Comparison of ENCODE assay signal across 9 cellular contexts in the genomic region with DNA sequence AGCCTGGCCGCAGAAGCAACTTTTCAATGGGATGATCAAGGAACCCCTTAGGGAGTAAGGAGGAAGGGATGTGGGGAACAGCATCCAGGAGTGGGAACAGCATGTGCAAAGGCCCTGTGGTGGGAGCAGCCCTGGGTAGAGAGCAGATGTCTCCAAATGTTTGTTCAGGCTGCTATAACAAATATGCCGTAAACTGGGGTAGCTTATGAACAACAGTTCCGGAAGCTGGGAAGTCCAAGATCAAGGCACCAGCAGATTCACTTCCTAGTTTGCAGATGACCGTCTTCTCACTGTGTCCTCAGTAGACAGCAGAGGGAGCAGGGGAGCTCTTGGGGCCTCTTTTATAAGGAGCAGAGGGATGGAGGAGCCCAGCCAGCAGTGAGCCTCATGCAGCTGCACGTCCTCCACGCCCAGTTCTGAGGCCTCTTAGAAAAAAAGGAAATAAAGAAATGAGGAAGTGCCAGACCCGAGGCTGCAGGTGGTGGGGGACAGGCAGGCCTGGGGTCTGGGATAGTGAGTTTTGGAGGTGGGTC. TPM values are rescaled to one million over a fixed set of nuclear protein-coding genes. Genes with fewer than 3 reads are reported as not detected.
DNase-seq lines count a peak whose midpoint lies in the region; ATAC-seq, FAIRE-seq and TF ChIP-seq lines count a peak whose summit lies in the region.
"Had no signal": no experiment of that assay in that cellular context is flagged by ENCODE, and none has a peak within 500 bp of the region (broad histone marks: within the 10 kb centered on the region; RNA-seq: fewer than 3 reads in every experiment).

No MANE protein-coding gene starts in this region.

- no peak for TF ChIP-seq EP300 in H1 (IDR thresholded peaks at IDR 0.05; ENCODE audit: borderline replicate concordance in 1 of 2, low read depth in 2 of 2, low read length in 2 of 2)

- no peak overlapping the region for H3K4me2 ChIP-seq in H1 (ENCODE audit: insufficient read depth in 1 of 2, low read depth in 2 of 2, low read length in 2 of 2)

- H3K14ac ChIP-seq in H1 (ENCODE audit: insufficient read length), result no peak overlapping the region

- H3K23ac ChIP-seq in H1 (ENCODE audit: insufficient read length), result no peak overlapping the region

- H3K27me3 Mint-ChIP-seq in naive thymus-derived CD4-positive, alpha-beta T cell, result peaks cover 0 to 16% (median 6%) of the 10 kb centered on the region in 5 donors

- H3K36me3 ChIP-seq in H1 (ENCODE audit: control insufficient read depth in 2 of 4, insufficient read depth in 4 of 4, low read length in 3 of 4), result no peaks in the 10 kb centered on the region
- H3K36me3 ChIP-seq in naive thymus-derived CD4-positive, alpha-beta T cell (ENCODE audit: control insufficient read depth in 2 of 3, insufficient read depth in 3 of 3, low read length in 3 of 3), result no peaks in the 10 kb centered on the region
- H3K36me3 ChIP-seq: ascending aorta had no signal

- no peak overlapping the region for H4K91ac ChIP-seq in H1 (replicated peaks; ENCODE audit: insufficient read length, low read length)

- peaks cover 0 to 15% (median 5%) of the 10 kb centered on the region in 7 donors for H3K4me1 Mint-ChIP-seq in naive thymus-derived CD4-positive, alpha-beta T cell

- H3K27ac ChIP-seq in 22Rv1 (no peak overlapping the region), H1 (ENCODE audit: low read depth, low read length) (no peak overlapping the region)
- H3K27ac ChIP-seq in naive thymus-derived CD4-positive, alpha-beta T cell (ENCODE audit: low read depth, low read length), result no peak overlapping the region
- H3K27ac ChIP-seq: ascending aorta had no signal

- TF ChIP-seq RAD21 in H1 (IDR thresholded peaks at IDR 0.05 in 1 of 2, conservative IDR thresholded peaks at IDR 0.05 in 1 of 2; ENCODE audit: low read depth in 2 of 2, low read length in 2 of 2), result peak; percentile 34 to 45; a peak in 3 of 4 replicates

- DNase-seq in GM12892 (ENCODE audit: insufficient read length), result no peak
- DNase-seq in OCI-M2 (lab: John Stamatoyannopoulos, UW; ENCODE audit: unreplicated experiment), result peak; percentile 71
- no peak for DNase-seq in H1 (ENCODE audit: low read depth in 1 of 2, low spot score in 2 of 2)
- DNase-seq in naive thymus-derived CD4-positive, alpha-beta T cell, result no peak
- no peak for DNase-seq in NCI-H1694 (lab: John Stamatoyannopoulos, UW)

- TF ChIP-seq CTCF in 22Rv1 (IDR thresholded peaks at IDR 0.05), result peak; percentile 27
- peak; percentile 41 to 62 (median 48) for TF ChIP-seq CTCF in H1 (IDR thresholded peaks at IDR 0.05; ENCODE audit: control extremely low read depth in 1 of 3, insufficient read depth in 1 of 3, low read depth in 1 of 3, low read length in 3 of 3)

- 0 out of 2 replicates have a peak overlapping the region, but pooled peaks have one; percentile 15 for H2AK5ac ChIP-seq in H1 (ENCODE audit: low read depth, low read length)

- H3K23me2 ChIP-seq in H1 (ENCODE audit: low read depth, low read length), result no peaks in the 10 kb centered on the region

- H3K27ac Mint-ChIP-seq in naive thymus-derived CD4-positive, alpha-beta T cell, result peak overlapping the region in 1 of 9 donors; percentile 2

- 0 out of 2 replicates have a peak, but pooled peaks have one; percentile 18 for TF ChIP-seq POLR2A in GM12892 (IDR thresholded peaks at IDR 0.05; ENCODE audit: low read depth, low read length)
- no peak for TF ChIP-seq POLR2A in H1 (IDR thresholded peaks at IDR 0.05; ENCODE audit: control extremely low read depth in 1 of 2, low read depth in 2 of 2, low read length in 2 of 2)

- H3K18ac ChIP-seq in H1 (ENCODE audit: extremely low read depth, low read length), result no peak overlapping the region

- no peak overlapping the region for H2BK20ac ChIP-seq in H1 (ENCODE audit: low read length)

- H2BK15ac ChIP-seq in H1 (ENCODE audit: low read length), result no peak overlapping the region

- no peak overlapping the region; the same call in 1 of the 2 replicates for H4K8ac ChIP-seq in H1 (ENCODE audit: extremely low read depth, insufficient read depth, low read length)

- WGBS in H1 (ENCODE audit: extremely low coverage in 1 of 2, insufficient coverage in 1 of 2, insufficient read length in 1 of 2, insufficient replicate concordance in 2 of 2, low coverage in 1 of 2, low lambda C conversion rate in 2 of 2, missing lambda C conversion rate in 1 of 2), 2 experiments, result 82% methylated on average over 7 of the region's 7 CpGs; no CpG with 5 or more reads in 1 of the 2 experiments

- H3K56ac ChIP-seq in H1 (replicated peaks; ENCODE audit: insufficient read length, low read depth, low read length), result no peak overlapping the region

- intact Hi-C loops in naive thymus-derived CD4-positive, alpha-beta T cell (cut with micrococcal nuclease), result no loop called here

- no peaks in the 10 kb centered on the region for H3K36me3 Mint-ChIP-seq in naive thymus-derived CD4-positive, alpha-beta T cell

- POLR2A ChIA-PET in H1 (lab: Charles Lee; ENCODE audit: partially characterized antibody), result interaction anchor here (0.9 to 2.8 kb wide), 4 partner anchors 13 to 120 kb away, joined by 3 to 12 read pairs (median 5); partner anchors contain the start of gene JUND
- POLR2A ChIA-PET in naive thymus-derived CD4-positive, alpha-beta T cell (lab: Charles Lee), result interaction anchor here (0.6 kb wide), 1 partner anchor 191 kb away, joined by 3 read pairs; no protein-coding TSS in a partner anchor

- no peak overlapping the region for H2AFZ ChIP-seq in H1 (ENCODE audit: low read length)

- peaks cover 0 to 3% (median under 1%) of the 10 kb centered on the region in 4 experiments; a peak in 3 of 7 replicates for H3K27me3 ChIP-seq in H1 (replicated peaks in 1 of 4; ENCODE audit: control insufficient read depth in 3 of 4, extremely low read depth in 1 of 4, insufficient read depth in 3 of 4, low read length in 3 of 4)
- H3K27me3 ChIP-seq in naive thymus-derived CD4-positive, alpha-beta T cell (ENCODE audit: control insufficient read depth in 2 of 2, insufficient read depth in 2 of 2, low read length in 2 of 2), result peaks cover 0 to 5% of the 10 kb centered on the region in 2 donors

- CTCF ChIA-PET in H1 (lab: Charles Lee; ENCODE audit: partially characterized antibody), result interaction anchor here (0.5 to 12.8 kb wide), 17 partner anchors 11 to 665 kb away, joined by 3 to 174 read pairs (median 5); partner anchors contain the start of gene GDF15
- CTCF ChIA-PET in naive thymus-derived CD4-positive, alpha-beta T cell (lab: Charles Lee), result interaction anchor here (0.7 to 0.9 kb wide), 2 partner anchors 11 to 75 kb away, joined by 3 to 4 read pairs; no protein-coding TSS in a partner anchor

- no peaks in the 10 kb centered on the region for H3K9me3 Mint-ChIP-seq in naive thymus-derived CD4-positive, alpha-beta T cell

- no peaks in the 10 kb centered on the region for H3K79me1 ChIP-seq in H1 (ENCODE audit: low read depth, low read length)

- H3K9me3 ChIP-seq in H1 (ENCODE audit: insufficient read depth in 2 of 2, low read depth in 1 of 2, low read length in 1 of 2), result no peaks in the 10 kb centered on the region
- no peaks in the 10 kb centered on the region for H3K9me3 ChIP-seq in naive thymus-derived CD4-positive, alpha-beta T cell (ENCODE audit: control insufficient read depth in 2 of 3, low read length in 3 of 3)
- H3K9me3 ChIP-seq: ascending aorta had no signal

- ATAC-seq in naive thymus-derived CD4-positive, alpha-beta T cell, result peak; percentile 89
- ATAC-seq in HG02970 (IDR thresholded peaks at IDR 0.05; ENCODE audit: low FRiP score, unreplicated experiment) (no peak), HG03175 (IDR thresholded peaks at IDR 0.05; ENCODE audit: unreplicated experiment) (no peak)

- H2BK120ac ChIP-seq in H1 (replicated peaks; ENCODE audit: low read depth, low read length), result no peak overlapping the region

- no peak overlapping the region for H2BK5ac ChIP-seq in H1 (ENCODE audit: low read depth, low read length)

- peak; percentile 96 for FAIRE-seq in GM12892 (lab: Jason Lieb, UNC)
- no peak for FAIRE-seq in H1 (lab: Jason Lieb, UNC)

- H2BK12ac ChIP-seq in H1 (ENCODE audit: low read depth, low read length), result no peak overlapping the region

- H3K9ac ChIP-seq in H1 (replicated peaks in 1 of 4; ENCODE audit: extremely low read depth in 1 of 4, low read depth in 3 of 4, low read length in 3 of 4), result no peak overlapping the region

- no peak overlapping the region for H4K5ac ChIP-seq in H1 (ENCODE audit: insufficient read length, low read depth, low read length)

- no peak overlapping the region for H3K4me3 Mint-ChIP-seq in naive thymus-derived CD4-positive, alpha-beta T cell

- no peaks in the 10 kb centered on the region for H3K79me2 ChIP-seq in H1 (ENCODE audit: control insufficient read depth in 1 of 2, insufficient read depth in 2 of 2, low read length in 2 of 2)

- H3K4me1 ChIP-seq in H1 (replicated peaks in 1 of 4; ENCODE audit: control insufficient read depth in 3 of 4, insufficient read depth in 4 of 4, low read length in 3 of 4), result peaks cover 0 to 8% (median 3%) of the 10 kb centered on the region in 4 experiments; a peak in 5 of 7 replicates
- peaks cover 0 to 8% of the 10 kb centered on the region in 2 donors for H3K4me1 ChIP-seq in naive thymus-derived CD4-positive, alpha-beta T cell (ENCODE audit: control insufficient read depth in 2 of 2, insufficient read depth in 2 of 2, low read length in 2 of 2)
- H3K4me1 ChIP-seq: ascending aorta had no signal

- no peak overlapping the region for H3K4ac ChIP-seq in H1 (replicated peaks; ENCODE audit: insufficient read length, low read depth, low read length)

- H4K20me1 ChIP-seq in H1 (replicated peaks in 1 of 2; ENCODE audit: control insufficient read depth in 1 of 2, insufficient read depth in 2 of 2, low read length in 2 of 2), result no peaks in the 10 kb centered on the region

- H3K4me3 ChIP-seq in H1 (ENCODE audit: extremely low read depth in 1 of 4, insufficient read depth in 2 of 4, low read depth in 3 of 4, low read length in 4 of 4), result no peak overlapping the region
- H3K4me3 ChIP-seq in naive thymus-derived CD4-positive, alpha-beta T cell (ENCODE audit: low read length), result no peak overlapping the region
- H3K4me3 ChIP-seq: ascending aorta had no signal

RNA-seq across cellular contexts. Expression of gene LRRC25, which starts 4.2 kb away (rescaled TPM):
- polyA plus RNA-seq in GM12892 (2012; ENCODE audit: missing spikeins), result 1.1 TPM
- 0.20 and 0.23 TPM in 2 replicates for total RNA-seq in H1 (2021; fragmentation: NEBNext Ultra II Directional; extraction: Animal tissue kit (Norgen Biotek cat#: 25700))
- 0.31 and 0.41 TPM in 2 replicates for polyA plus RNA-seq in H1 (2011; rRNA removed)
- 0.35 TPM for polyA plus RNA-seq in H1 (2011; cell fraction: cytosol; rRNA removed)
- 0.30 TPM for polyA plus RNA-seq in H1 (2011; cell fraction: nucleus; rRNA removed)
- polyA plus RNA-seq in H1 (2012, experiment 1 of 2), result 0.09 to 0.29 TPM (median 0.19 TPM) in 3 of 4 replicates, not detected in the other
- polyA plus RNA-seq in H1 (2012, experiment 2 of 2), result 0.16 TPM
- 0.14 TPM for polyA plus RNA-seq in H1 (2013, experiment 1 of 2)
- polyA plus RNA-seq in H1 (2013, experiment 2 of 2), result 0.13 TPM
- 0.35 and 0.46 TPM in 2 replicates for polyA minus RNA-seq in H1 (2011; rRNA and poly(A)+ RNA removed)
- polyA minus RNA-seq in H1 (2011; cell fraction: cytosol; rRNA and poly(A)+ RNA removed), result not detected
- not detected for polyA minus RNA-seq in H1 (2011; cell fraction: nucleus; rRNA and poly(A)+ RNA removed)
- total RNA-seq in naive thymus-derived CD4-positive, alpha-beta T cell, result 10 to 100 TPM in 1 of 5 experiments, 1 to 10 TPM in 2, under 1 TPM in 2; 0.15 to 68.6 (median 1.2) TPM
- polyA plus RNA-seq in naive thymus-derived CD4-positive, alpha-beta T cell, result under 1 TPM; 0.20 to 0.44 TPM

RNA-seq across cellular contexts. Expression of gene GDF15, which starts 15.7 kb away (rescaled TPM):
- polyA plus RNA-seq in GM12892 (2012; ENCODE audit: missing spikeins), result 1.6 TPM
- total RNA-seq in H1 (2021; fragmentation: NEBNext Ultra II Directional; extraction: Animal tissue kit (Norgen Biotek cat#: 25700)), result 4.1 and 5.0 TPM in 2 replicates
- polyA plus RNA-seq in H1 (2011; rRNA removed), result 8.5 and 18.8 TPM in 2 replicates
- 8.2 TPM for polyA plus RNA-seq in H1 (2011; cell fraction: cytosol; rRNA removed)
- polyA plus RNA-seq in H1 (2011; cell fraction: nucleus; rRNA removed), result 17.2 TPM
- 4.9 to 6.1 TPM (median 5.6 TPM) in 4 replicates for polyA plus RNA-seq in H1 (2012, experiment 1 of 2)
- 5.5 TPM for polyA plus RNA-seq in H1 (2012, experiment 2 of 2)
- polyA plus RNA-seq in H1 (2013, experiment 1 of 2), result 11.8 TPM
- polyA plus RNA-seq in H1 (2013, experiment 2 of 2), result 14.4 TPM
- 1.1 and 2.9 TPM in 2 replicates for polyA minus RNA-seq in H1 (2011; rRNA and poly(A)+ RNA removed)
- polyA minus RNA-seq in H1 (2011; cell fraction: cytosol; rRNA and poly(A)+ RNA removed), result 6.8 TPM
- 9.7 TPM for polyA minus RNA-seq in H1 (2011; cell fraction: nucleus; rRNA and poly(A)+ RNA removed)
- under 1 TPM in 4 of 5 experiments, not detected in 1; 0.32 to 0.73 (median 0.58) TPM for total RNA-seq in naive thymus-derived CD4-positive, alpha-beta T cell
- not detected for polyA plus RNA-seq in naive thymus-derived CD4-positive, alpha-beta T cell

RNA-seq across cellular contexts. Expression of gene SSBP4, which starts 17.6 kb away (rescaled TPM):
- polyA plus RNA-seq in GM12892 (2012; ENCODE audit: missing spikeins), result 24.2 TPM
- total RNA-seq in H1 (2021; fragmentation: NEBNext Ultra II Directional; extraction: Animal tissue kit (Norgen Biotek cat#: 25700)), result 26.4 and 30.5 TPM in 2 replicates
- 33.7 and 51.3 TPM in 2 replicates for polyA plus RNA-seq in H1 (2011; rRNA removed)
- 28.5 TPM for polyA plus RNA-seq in H1 (2011; cell fraction: cytosol; rRNA removed)
- 60.9 TPM for polyA plus RNA-seq in H1 (2011; cell fraction: nucleus; rRNA removed)
- 11.5 to 29.1 TPM (median 22.0 TPM) in 4 replicates for polyA plus RNA-seq in H1 (2012, experiment 1 of 2)
- polyA plus RNA-seq in H1 (2012, experiment 2 of 2), result 26.6 TPM
- polyA plus RNA-seq in H1 (2013, experiment 1 of 2), result 40.7 TPM
- polyA plus RNA-seq in H1 (2013, experiment 2 of 2), result 42.3 TPM
- polyA minus RNA-seq in H1 (2011; rRNA and poly(A)+ RNA removed), result 1.9 and 3.2 TPM in 2 replicates
- polyA minus RNA-seq in H1 (2011; cell fraction: cytosol; rRNA and poly(A)+ RNA removed), result 25.3 TPM
- 21.7 TPM for polyA minus RNA-seq in H1 (2011; cell fraction: nucleus; rRNA and poly(A)+ RNA removed)
- 100 to 1,000 TPM in 1 of 5 experiments, 10 to 100 TPM in 4; 27.0 to 185 (median 40.7) TPM for total RNA-seq in naive thymus-derived CD4-positive, alpha-beta T cell
- 10 to 100 TPM; 33.5 to 42.8 TPM for polyA plus RNA-seq in naive thymus-derived CD4-positive, alpha-beta T cell

RNA-seq across cellular contexts. Expression of gene ISYNA1, which starts 36.3 kb away (rescaled TPM):
- 9.3 TPM for polyA plus RNA-seq in GM12892 (2012; ENCODE audit: missing spikeins)
- total RNA-seq in H1 (2021; fragmentation: NEBNext Ultra II Directional; extraction: Animal tissue kit (Norgen Biotek cat#: 25700)), result 207 and 215 TPM in 2 replicates
- 264 and 330 TPM in 2 replicates for polyA plus RNA-seq in H1 (2011; rRNA removed)
- polyA plus RNA-seq in H1 (2011; cell fraction: cytosol; rRNA removed), result 164 TPM
- polyA plus RNA-seq in H1 (2011; cell fraction: nucleus; rRNA removed), result 558 TPM
- 147 to 255 TPM (median 231 TPM) in 4 replicates for polyA plus RNA-seq in H1 (2012, experiment 1 of 2)
- 269 TPM for polyA plus RNA-seq in H1 (2012, experiment 2 of 2)
- polyA plus RNA-seq in H1 (2013, experiment 1 of 2), result 172 TPM
- 158 TPM for polyA plus RNA-seq in H1 (2013, experiment 2 of 2)
- polyA minus RNA-seq in H1 (2011; rRNA and poly(A)+ RNA removed), result 67.7 and 79.7 TPM in 2 replicates
- polyA minus RNA-seq in H1 (2011; cell fraction: cytosol; rRNA and poly(A)+ RNA removed), result 153 TPM
- 97.1 TPM for polyA minus RNA-seq in H1 (2011; cell fraction: nucleus; rRNA and poly(A)+ RNA removed)
- total RNA-seq in naive thymus-derived CD4-positive, alpha-beta T cell, result 10 to 100 TPM in 4 of 5 experiments, 1 to 10 TPM in 1; 9.5 to 42.5 (median 42.0) TPM
- polyA plus RNA-seq in naive thymus-derived CD4-positive, alpha-beta T cell, result 10 to 100 TPM; 21.9 to 29.0 TPM
